ENCODE assay signal across 20 cellular contexts in genomic region chr6:165519316-165519715, GRCh38.
DNase-seq lines count a peak whose midpoint lies in the region; ATAC-seq, FAIRE-seq and TF ChIP-seq lines count a peak whose summit lies in the region.
"Had no signal": no experiment of that assay in that cellular context is flagged by ENCODE, and none has a peak within 500 bp of the region (broad histone marks: within the 10 kb centered on the region; RNA-seq: fewer than 3 reads in every experiment).

No MANE protein-coding gene starts in this region.

- H3K14ac ChIP-seq in mesenchymal stem cell (ENCODE audit: low read length in 2 of 2): no peak overlapping the region

- no peak overlapping the region for H3K18ac ChIP-seq in mesenchymal stem cell (ENCODE audit: low read depth in 1 of 2, low read length in 2 of 2)

- no peaks in the 10 kb centered on the region for H3K9me2 ChIP-seq in GM23248 (ENCODE audit: insufficient read depth)

- no peak overlapping the region for H4K8ac ChIP-seq in mesenchymal stem cell (ENCODE audit: low read length)

- no peak overlapping the region for H4K91ac ChIP-seq in mesenchymal stem cell (ENCODE audit: low read length)

- no peaks in the 10 kb centered on the region for H3K79me2 ChIP-seq in GM23248 (ENCODE audit: insufficient read depth)

- no peak overlapping the region for H3K4me3 ChIP-seq in choroid plexus epithelial cell (ENCODE audit: low read depth, low read length)
- H3K4me3 ChIP-seq in mesenchymal stem cell (ENCODE audit: insufficient read depth in 1 of 2, low read depth in 1 of 2, low read length in 2 of 2): no peak overlapping the region
- H3K4me3 ChIP-seq in thyroid gland (replicated peaks in 1 of 3): no peak overlapping the region
- no peak overlapping the region for H3K4me3 ChIP-seq in GM23248
- H3K4me3 ChIP-seq: GM23338 had no signal

- 94% methylated on average over 2 of the region's 3 CpGs for WGBS in mesenchymal stem cell
- WGBS in thyroid gland, 2 donors: 75 to 78% methylated on average over 3 of the region's 3 CpGs
- WGBS in GM23248 (ENCODE audit: low coverage in 1 of 2, low lambda C conversion rate in 2 of 2, missing lambda C conversion rate in 2 of 2), 2 experiments: 9 to 14% methylated on average over 3 of the region's 3 CpGs

- no peak overlapping the region for H3K4me2 ChIP-seq in mesenchymal stem cell (ENCODE audit: low read length, poor library complexity, severe bottlenecking)
- no peak overlapping the region for H3K4me2 ChIP-seq in GM23248 (ENCODE audit: unreplicated experiment)
- H3K4me2 ChIP-seq: GM23338 had no signal

- in situ Hi-C loops in GM23248 (cut with MboI): no loop called here

- H3K79me1 ChIP-seq in mesenchymal stem cell (replicated peaks; ENCODE audit: low read length, poor library complexity, severe bottlenecking): peaks cover 10% of the 10 kb centered on the region

- TF ChIP-seq POLR2A in thyroid gland (IDR thresholded peaks at IDR 0.05): no peak
- TF ChIP-seq POLR2A in GM12891 (IDR thresholded peaks at IDR 0.05; ENCODE audit: low read depth, low read length): no peak

- no peak for ATAC-seq in HG02678 (IDR thresholded peaks at IDR 0.05; ENCODE audit: unreplicated experiment)
- no peak for ATAC-seq in HG02970 (IDR thresholded peaks at IDR 0.05; ENCODE audit: low FRiP score, unreplicated experiment)
- ATAC-seq: GM23338, HCT116 had no signal

- FAIRE-seq in GM12891 (lab: Jason Lieb, UNC): no peak
- FAIRE-seq: GM12892, GM19239 had no signal

- H3K27ac ChIP-seq in mesenchymal stem cell (ENCODE audit: low read length, poor library complexity, severe bottlenecking) (no peak overlapping the region), thyroid gland (peak overlapping the region in 2 of 3 donors; percentile 6 to 13), GM23248 (no peak overlapping the region)

- no peak overlapping the region for H2AK5ac ChIP-seq in mesenchymal stem cell (ENCODE audit: low read length, severe bottlenecking)

- TF ChIP-seq CTCF in choroid plexus epithelial cell (conservative IDR thresholded peaks at IDR 0.05; ENCODE audit: low read depth, low read length) (no peak), thyroid gland (IDR thresholded peaks at IDR 0.05) (no peak)

- no peak overlapping the region for H2BK12ac ChIP-seq in mesenchymal stem cell (ENCODE audit: low read length in 2 of 2)

- H3K4me1 ChIP-seq in mesenchymal stem cell (ENCODE audit: control insufficient read depth, insufficient read depth, low read depth, low read length) (peaks cover 2% of the 10 kb centered on the region), thyroid gland (peaks cover 18 to 22% of the 10 kb centered on the region in 2 donors), GM23248 (ENCODE audit: insufficient read depth) (no peaks in the 10 kb centered on the region)

- H3K27me3 ChIP-seq in mesenchymal stem cell (ENCODE audit: control insufficient read depth in 1 of 2, insufficient read depth in 1 of 2, low read length in 2 of 2): no peaks in the 10 kb centered on the region
- no peaks in the 10 kb centered on the region for H3K27me3 ChIP-seq in thyroid gland
- H3K27me3 ChIP-seq in GM23248 (replicated peaks; ENCODE audit: insufficient read depth): no peaks in the 10 kb centered on the region

- peak; percentile 4 for DNase-seq in SW480 (ENCODE audit: low spot score)
- peak; percentile 92 for DNase-seq in choroid plexus epithelial cell (ENCODE audit: low read depth)
- peak; percentile 8 for DNase-seq in mesenchymal stem cell
- DNase-seq in thyroid gland: no peak
- no peak for DNase-seq in GM23248
- DNase-seq in GM12891 (ENCODE audit: insufficient read length, low spot score): no peak
- DNase-seq: C1 segment of cervical spinal cord; Calu3; CD4-positive, alpha-beta memory T cell; COR-L47; DMS53; DMS79 treated with DMSO at 0.1 percent for 48 hours; GF-D8; H9 had no signal

- no peak overlapping the region for H3K9ac ChIP-seq in mesenchymal stem cell (ENCODE audit: low read length)
- no peak overlapping the region for H3K9ac ChIP-seq in GM23248

- H2BK5ac ChIP-seq in mesenchymal stem cell (ENCODE audit: low read depth, low read length, poor library complexity, severe bottlenecking): no peak overlapping the region

- H2BK120ac ChIP-seq in mesenchymal stem cell (ENCODE audit: low read depth, low read length): no peak overlapping the region

- H3K36me3 ChIP-seq in mesenchymal stem cell (ENCODE audit: control insufficient read depth in 1 of 2, insufficient read depth in 2 of 2, low read depth in 1 of 2, low read length in 2 of 2) (no peaks in the 10 kb centered on the region), thyroid gland (no peaks in the 10 kb centered on the region), GM23248 (ENCODE audit: low read depth) (no peaks in the 10 kb centered on the region)

- H2BK15ac ChIP-seq in mesenchymal stem cell (ENCODE audit: low read depth, poor library complexity, severe bottlenecking): no peak overlapping the region

- no peaks in the 10 kb centered on the region for H3F3A ChIP-seq in GM23248 (ENCODE audit: insufficient read depth)

- intact Hi-C loops in thyroid gland (cut with DNase I): no loop called here

- no peak overlapping the region for H3K23ac ChIP-seq in mesenchymal stem cell (ENCODE audit: low read length in 2 of 2)

- H4K20me1 ChIP-seq in GM23248 (ENCODE audit: insufficient read depth): no peaks in the 10 kb centered on the region

- H3K9me3 ChIP-seq in mesenchymal stem cell (ENCODE audit: control insufficient read depth, low read length) (no peaks in the 10 kb centered on the region), thyroid gland (no peaks in the 10 kb centered on the region), GM23248 (ENCODE audit: low read depth) (no peaks in the 10 kb centered on the region)

- H2AFZ ChIP-seq in mesenchymal stem cell (ENCODE audit: low read depth, low read length): no peak overlapping the region
- H2AFZ ChIP-seq in GM23248: no peak overlapping the region
- H2AFZ ChIP-seq: GM23338 had no signal

- H3K4ac ChIP-seq in mesenchymal stem cell (ENCODE audit: low read depth in 1 of 2, low read length in 2 of 2): no peak overlapping the region

TF ChIP-seq in GM12891, 5 proteins besides CTCF, POLR2A, EP300 and RAD21:
- TF ChIP-seq POLR2AphosphoS5 (IDR thresholded peaks at IDR 0.05; ENCODE audit: low read depth, low read length) (no peak), SPI1 (IDR thresholded peaks at IDR 0.05; ENCODE audit: low read depth, low read length) (no peak), TAF1 (IDR thresholded peaks at IDR 0.05; ENCODE audit: low read depth, low read length) (no peak), POU2F2 (IDR thresholded peaks at IDR 0.05; ENCODE audit: low read depth, low read length) (no peak), PAX5 (IDR thresholded peaks at IDR 0.05; ENCODE audit: insufficient read depth, low read length, severe bottlenecking) (no peak)

Comparison
In these comparisons a context has a peak if more than half of its experiments do, and no peak if none do; other contexts are left out.
1. DNase-seq: peak in SW480 (single experiment), choroid plexus epithelial cell (single experiment) and mesenchymal stem cell (single experiment); none in thyroid gland (0 of 2), GM23248 (single experiment) and GM12891 (single experiment).
2. H3K27ac ChIP-seq: peak in thyroid gland (2 of 3); none in mesenchymal stem cell (single experiment) and GM23248 (single experiment).